In genomic region chr10:23891301-23891700, GRCh38 we compare ENCODE assay signal across 3 cellular contexts.
"Had no signal": no experiment of that assay in that cellular context is flagged by ENCODE, and none has a peak within 500 bp of the region (broad histone marks: within the 10 kb centered on the region; RNA-seq: fewer than 3 reads in every experiment).

No MANE protein-coding gene starts in this region.

- H3K4me3 ChIP-seq: GM12878 had no signal

- ATAC-seq: GM12878 had no signal

- DNase-seq: GDM1, GF-D8 had no signal
